Comparison of ENCODE assay signal across 9 cellular contexts in genomic region chr1:155081472-155082300, GRCh38. TPM values are rescaled to one million over a fixed set of nuclear protein-coding genes. Genes with fewer than 3 reads are reported as not detected.
DNase-seq lines count a peak whose midpoint lies in the region; ATAC-seq and TF ChIP-seq lines count a peak whose summit lies in the region.
"Had no signal": no experiment of that assay in that cellular context is flagged by ENCODE, and none has a peak within 500 bp of the region (broad histone marks: within the 10 kb centered on the region; RNA-seq: fewer than 3 reads in every experiment).

No MANE protein-coding gene starts in this region.

- peak; percentile 79 for DNase-seq in activated effector memory CD4-positive, alpha-beta T cell treated with anti-CD3 and anti-CD28 coated beads, Interleukin-2, amount 50 U/mL, for 16 hours
- no peak for DNase-seq in activated effector memory CD4-positive, alpha-beta T cell treated with Interleukin-2 at 50 U/mL for 16 hours
- peak; percentile 41 for DNase-seq in WTC11 (ENCODE audit: low spot score)
- DNase-seq in iPS DF 6.9 (ENCODE audit: low read depth, low spot score), result no peak
- DNase-seq in testis, result no peak
- DNase-seq in cerebellar nuclear complex (lab: John Stamatoyannopoulos, UW), result no peak

- peaks cover 77% of the 10 kb centered on the region for H3K27me3 Mint-ChIP-seq in WTC11 (ENCODE audit: low read depth)

- H3K9me3 ChIP-seq in iPS DF 6.9 (ENCODE audit: control insufficient read depth, insufficient read depth, low read length) (no peaks in the 10 kb centered on the region), testis (no peaks in the 10 kb centered on the region)

- no peaks in the 10 kb centered on the region for H3K36me3 Mint-ChIP-seq in WTC11

- H3K27ac Mint-ChIP-seq in WTC11, result 0 out of 2 replicates have a peak overlapping the region, but pooled peaks have one; percentile 8

- no peak overlapping the region for H3K27ac ChIP-seq in iPS DF 6.9 (ENCODE audit: low read length)
- no peak overlapping the region for H3K27ac ChIP-seq in testis

- H3K27me3 ChIP-seq in iPS DF 6.9 (ENCODE audit: control insufficient read depth, insufficient read depth, low read length) (peaks cover 50% of the 10 kb centered on the region), testis (no peaks in the 10 kb centered on the region)

- TF ChIP-seq CTCF in WTC11 (IDR thresholded peaks at IDR 0.05) (no peak), testis (IDR thresholded peaks at IDR 0.05) (no peak)

- whole genome bisulfite sequencing in iPS DF 6.9 (ENCODE audit: insufficient coverage, insufficient read length), result no CpG with 5 or more reads among the region's 68 CpGs
- 2 to 5% methylated on average over 18 to 66 of the region's 68 CpGs for WGBS in testis, 2 donors

- no peak for TF ChIP-seq POLR2A in testis (IDR thresholded peaks at IDR 0.05)

- POLR2A ChIA-PET in WTC11 (lab: Charles Lee), result interaction anchor here (0.5 to 1.6 kb wide), 11 partner anchors 10 to 111 kb away, joined by 3 to 10 read pairs (median 3); partner anchors contain the start of genes EFNA4, KRTCAP2 and SHC1

- intact Hi-C loops in testis (cut with DNase I; ENCODE audit: low total_unique reads), result no loop called here

- ATAC-seq in WTC11, result no peak
- no peak for ATAC-seq in HG03432 (IDR thresholded peaks at IDR 0.05; ENCODE audit: unreplicated experiment)
- no peak for ATAC-seq in GM21529 (IDR thresholded peaks at IDR 0.05; ENCODE audit: unreplicated experiment)

- CTCF ChIA-PET in WTC11 (lab: Charles Lee), result interaction anchor here (0.7 to 7.7 kb wide), 23 partner anchors 10 to 240 kb away, joined by 3 to 109 read pairs (median 5); partner anchors contain the start of genes ADAM15, EFNA4, KRTCAP2 and PBXIP1

- peaks cover 33% of the 10 kb centered on the region for H3K4me1 Mint-ChIP-seq in WTC11

- H3K9me3 Mint-ChIP-seq in WTC11, result no peaks in the 10 kb centered on the region

- H3K4me3 ChIP-seq in iPS DF 6.9 (ENCODE audit: low read length), result peak overlapping the region; percentile 5; the same call in 1 of the 2 replicates
- peak overlapping the region; percentile 13 to 36 for H3K4me3 ChIP-seq in testis

- H3K4me1 ChIP-seq in iPS DF 6.9 (ENCODE audit: control insufficient read depth, insufficient read depth, low read length), result peaks cover 6% of the 10 kb centered on the region; the same call in 1 of the 2 replicates
- H3K4me1 ChIP-seq in testis, result peaks cover 53% of the 10 kb centered on the region

- H3K4me3 Mint-ChIP-seq in WTC11, result peak overlapping the region; percentile 76

- H3K36me3 ChIP-seq in iPS DF 6.9 (ENCODE audit: control insufficient read depth, insufficient read depth, low read length), result no peaks in the 10 kb centered on the region
- no peaks in the 10 kb centered on the region for H3K36me3 ChIP-seq in testis (ENCODE audit: low read depth, missing control alignments)

TF ChIP-seq in WTC11, 78 proteins besides CTCF, POLR2A, EP300 and RAD21 (continues in another document):
- TF ChIP-seq IRF1 (CRISPR knock-in tag; IDR thresholded peaks at IDR 0.05) (peak; percentile 29; the same call in 1 of the 2 replicates), ZBTB43 (CRISPR knock-in tag; IDR thresholded peaks at IDR 0.05) (peak; percentile 56; the same call in 1 of the 2 replicates), FOXP1 (CRISPR knock-in tag; IDR thresholded peaks at IDR 0.05; ENCODE audit: borderline replicate concordance) (peak; percentile 70; the same call in 1 of the 2 replicates), TEAD1 (CRISPR knock-in tag; IDR thresholded peaks at IDR 0.05) (peak; percentile 61; the same call in 1 of the 2 replicates), USF2 (CRISPR knock-in tag; IDR thresholded peaks at IDR 0.05) (peak; percentile 58), MAX (CRISPR knock-in tag; IDR thresholded peaks at IDR 0.05) (no peak; the same call in 1 of the 2 replicates), PRRX2 (CRISPR knock-in tag; IDR thresholded peaks at IDR 0.05) (no peak)
- TF ChIP-seq, protein P1, sequence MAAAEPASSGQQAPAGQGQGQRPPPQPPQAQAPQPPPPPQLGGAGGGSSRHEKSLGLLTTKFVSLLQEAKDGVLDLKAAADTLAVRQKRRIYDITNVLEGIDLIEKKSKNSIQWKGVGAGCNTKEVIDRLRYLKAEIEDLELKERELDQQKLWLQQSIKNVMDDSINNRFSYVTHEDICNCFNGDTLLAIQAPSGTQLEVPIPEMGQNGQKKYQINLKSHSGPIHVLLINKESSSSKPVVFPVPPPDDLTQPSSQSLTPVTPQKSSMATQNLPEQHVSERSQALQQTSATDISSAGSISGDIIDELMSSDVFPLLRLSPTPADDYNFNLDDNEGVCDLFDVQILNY (CRISPR knock-in tag; IDR thresholded peaks at IDR 0.05), result peak; percentile 58; the same call in 1 of the 2 replicates
- TF ChIP-seq, protein P2, sequence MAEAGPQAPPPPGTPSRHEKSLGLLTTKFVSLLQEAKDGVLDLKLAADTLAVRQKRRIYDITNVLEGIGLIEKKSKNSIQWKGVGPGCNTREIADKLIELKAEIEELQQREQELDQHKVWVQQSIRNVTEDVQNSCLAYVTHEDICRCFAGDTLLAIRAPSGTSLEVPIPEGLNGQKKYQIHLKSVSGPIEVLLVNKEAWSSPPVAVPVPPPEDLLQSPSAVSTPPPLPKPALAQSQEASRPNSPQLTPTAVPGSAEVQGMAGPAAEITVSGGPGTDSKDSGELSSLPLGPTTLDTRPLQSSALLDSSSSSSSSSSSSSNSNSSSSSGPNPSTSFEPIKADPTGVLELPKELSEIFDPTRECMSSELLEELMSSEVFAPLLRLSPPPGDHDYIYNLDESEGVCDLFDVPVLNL (CRISPR knock-in tag; IDR thresholded peaks at IDR 0.05; ENCODE audit: borderline replicate concordance, low read depth), result 0 out of 2 replicates have a peak, but pooled peaks have one; percentile 35
- TF ChIP-seq, protein P3, sequence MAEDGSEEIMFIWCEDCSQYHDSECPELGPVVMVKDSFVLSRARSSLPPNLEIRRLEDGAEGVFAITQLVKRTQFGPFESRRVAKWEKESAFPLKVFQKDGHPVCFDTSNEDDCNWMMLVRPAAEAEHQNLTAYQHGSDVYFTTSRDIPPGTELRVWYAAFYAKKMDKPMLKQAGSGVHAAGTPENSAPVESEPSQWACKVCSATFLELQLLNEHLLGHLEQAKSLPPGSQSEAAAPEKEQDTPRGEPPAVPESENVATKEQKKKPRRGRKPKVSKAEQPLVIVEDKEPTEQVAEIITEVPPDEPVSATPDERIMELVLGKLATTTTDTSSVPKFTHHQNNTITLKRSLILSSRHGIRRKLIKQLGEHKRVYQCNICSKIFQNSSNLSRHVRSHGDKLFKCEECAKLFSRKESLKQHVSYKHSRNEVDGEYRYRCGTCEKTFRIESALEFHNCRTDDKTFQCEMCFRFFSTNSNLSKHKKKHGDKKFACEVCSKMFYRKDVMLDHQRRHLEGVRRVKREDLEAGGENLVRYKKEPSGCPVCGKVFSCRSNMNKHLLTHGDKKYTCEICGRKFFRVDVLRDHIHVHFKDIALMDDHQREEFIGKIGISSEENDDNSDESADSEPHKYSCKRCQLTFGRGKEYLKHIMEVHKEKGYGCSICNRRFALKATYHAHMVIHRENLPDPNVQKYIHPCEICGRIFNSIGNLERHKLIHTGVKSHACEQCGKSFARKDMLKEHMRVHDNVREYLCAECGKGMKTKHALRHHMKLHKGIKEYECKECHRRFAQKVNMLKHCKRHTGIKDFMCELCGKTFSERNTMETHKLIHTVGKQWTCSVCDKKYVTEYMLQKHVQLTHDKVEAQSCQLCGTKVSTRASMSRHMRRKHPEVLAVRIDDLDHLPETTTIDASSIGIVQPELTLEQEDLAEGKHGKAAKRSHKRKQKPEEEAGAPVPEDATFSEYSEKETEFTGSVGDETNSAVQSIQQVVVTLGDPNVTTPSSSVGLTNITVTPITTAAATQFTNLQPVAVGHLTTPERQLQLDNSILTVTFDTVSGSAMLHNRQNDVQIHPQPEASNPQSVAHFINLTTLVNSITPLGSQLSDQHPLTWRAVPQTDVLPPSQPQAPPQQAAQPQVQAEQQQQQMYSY (CRISPR knock-in tag; IDR thresholded peaks at IDR 0.05), result no peak

RNA-seq across cellular contexts. Expression of gene EFNA3, which starts 3.0 kb away (rescaled TPM):
- 12.5 to 15.4 TPM (median 15.4 TPM) in 3 replicates for total RNA-seq in WTC11 (2021)
- total RNA-seq in testis, result 1 to 10 TPM; 7.5 to 7.7 TPM
- 9.9 TPM for polyA plus RNA-seq in testis (ENCODE audit: insufficient read depth, low read depth, low replicate concordance)

RNA-seq across cellular contexts. Expression of gene EFNA4, which starts 18.1 kb away (rescaled TPM):
- total RNA-seq in WTC11 (2021), result 19.5 to 22.7 TPM (median 22.3 TPM) in 3 replicates
- 1 to 10 TPM; 5.3 to 6.9 TPM for total RNA-seq in testis
- 6.0 TPM for polyA plus RNA-seq in testis (ENCODE audit: insufficient read depth, low read depth, low replicate concordance)

RNA-seq across cellular contexts. Expression of gene ADAM15, which starts 30.6 kb away (rescaled TPM):
- total RNA-seq in WTC11 (2021) (32.1 to 38.4 TPM (median 33.2 TPM) in 3 replicates), testis (10 to 100 TPM; 30.7 to 34.5 TPM)
- 42.6 TPM for polyA plus RNA-seq in testis (ENCODE audit: insufficient read depth, low read depth, low replicate concordance)

RNA-seq across cellular contexts. Expression of gene EFNA1, which starts 46.0 kb away (rescaled TPM):
- total RNA-seq in WTC11 (2021) (6.0 to 7.3 TPM (median 6.5 TPM) in 3 replicates), testis (10 to 100 TPM; 13.1 to 14.5 TPM)
- 13.0 TPM for polyA plus RNA-seq in testis (ENCODE audit: insufficient read depth, low read depth, low replicate concordance)

RNA-seq across cellular contexts. Expression of gene DCST1, which starts 48.1 kb away (rescaled TPM):
- 0.15 TPM in 1 of 3 replicates, not detected in the others for total RNA-seq in WTC11 (2021)
- total RNA-seq in testis, result 1 to 10 TPM; 4.5 to 9.4 TPM
- polyA plus RNA-seq in testis (ENCODE audit: insufficient read depth, low read depth, low replicate concordance), result 15.2 TPM
- total RNA-seq: M059J had no signal

Comparison
In these comparisons a context has a peak if more than half of its experiments do, and no peak if none do; other contexts are left out.
1. DNase-seq: peak in activated effector memory CD4-positive, alpha-beta T cell treated with anti-CD3 and anti-CD28 coated beads, Interleukin-2, amount 50 U/mL, for 16 hours (single experiment) and WTC11 (single experiment); none in activated effector memory CD4-positive, alpha-beta T cell treated with Interleukin-2 at 50 U/mL for 16 hours (single experiment), iPS DF 6.9 (single experiment), testis (single experiment) and cerebellar nuclear complex (0 of 2).